ENCODE assay signal across 16 cellular contexts in genomic region chr6:126797981-126798380, GRCh38.
"Had no signal": no experiment of that assay in that cellular context is flagged by ENCODE, and none has a peak within 500 bp of the region (broad histone marks: within the 10 kb centered on the region; RNA-seq: fewer than 3 reads in every experiment).

No MANE protein-coding gene starts in this region.

- H3K4me1 ChIP-seq: neural progenitor cell, pancreas, tibial artery, vagina had no signal

- H3K36me3 ChIP-seq: esophagus muscularis mucosa, neural progenitor cell, pancreas, tibial artery, vagina had no signal

- H3K27me3 ChIP-seq: esophagus muscularis mucosa, neural progenitor cell, pancreas, tibial artery, vagina had no signal

- H3K4me2 ChIP-seq: neural progenitor cell had no signal

- H3K36me3 Mint-ChIP-seq: activated naive CD4-positive, alpha-beta T cell treated with anti-CD3 and anti-CD28 coated beads, Interleukin-2, amount 10 ng/mL, durations not matched to agents 7 days and 5 days; neural progenitor cell; stimulated activated naive B cell treated with anti-CD40 and anti-IgM and Interleukin-4, amounts not matched to agents 10 μg/mL and 1 μg/mL and 100 μg/mL, for 72 hours had no signal

- H3K4me1 Mint-ChIP-seq: activated CD4-positive, alpha-beta memory T cell treated with anti-CD3 and anti-CD28 coated beads, Interleukin-2, amount 10 ng/mL, durations not matched to agents 7 days and 5 days; activated naive CD4-positive, alpha-beta T cell treated with anti-CD3 and anti-CD28 coated beads, Interleukin-2, amount 10 ng/mL, durations not matched to agents 7 days and 5 days; stimulated activated naive B cell treated with anti-CD40 and anti-IgM and Interleukin-4, amounts not matched to agents 10 μg/mL and 1 μg/mL and 100 μg/mL, for 72 hours; T-helper 17 cell had no signal

- H3K4me3 ChIP-seq: coronary artery, esophagus muscularis mucosa, lung, neural progenitor cell, pancreas, tibial artery, vagina had no signal

- H3K27ac Mint-ChIP-seq: activated CD4-positive, alpha-beta memory T cell treated with anti-CD3 and anti-CD28 coated beads, Interleukin-2, amount 10 ng/mL, durations not matched to agents 7 days and 5 days; activated naive CD4-positive, alpha-beta T cell treated with anti-CD3 and anti-CD28 coated beads, Interleukin-2, amount 10 ng/mL, durations not matched to agents 7 days and 5 days; activated T-cell treated with anti-CD3 and anti-CD28 coated beads, Interleukin-2, amount 50 U/mL, for 24 hours; neural progenitor cell; stimulated activated naive B cell treated with anti-CD40 and anti-IgM and Interleukin-4, amounts not matched to agents 10 μg/mL and 1 μg/mL and 100 μg/mL, for 72 hours; T-helper 17 cell had no signal

- H3K9me3 ChIP-seq: esophagus muscularis mucosa, pancreas, tibial artery, vagina had no signal

- ATAC-seq: pancreas; stimulated activated naive B cell treated with anti-CD40 and anti-IgM and Interleukin-4, amounts not matched to agents 10 μg/mL and 1 μg/mL and 100 μg/mL, for 72 hours; T-helper 17 cell had no signal

- H3K9me3 Mint-ChIP-seq: activated CD4-positive, alpha-beta memory T cell treated with anti-CD3 and anti-CD28 coated beads, Interleukin-2, amount 10 ng/mL, durations not matched to agents 7 days and 5 days; activated naive CD4-positive, alpha-beta T cell treated with anti-CD3 and anti-CD28 coated beads, Interleukin-2, amount 10 ng/mL, durations not matched to agents 7 days and 5 days; activated T-cell treated with anti-CD3 and anti-CD28 coated beads, Interleukin-2, amount 50 U/mL, for 24 hours; neural progenitor cell; stimulated activated naive B cell treated with anti-CD40 and anti-IgM and Interleukin-4, amounts not matched to agents 10 μg/mL and 1 μg/mL and 100 μg/mL, for 72 hours had no signal

- H2AFZ ChIP-seq: neural progenitor cell had no signal

- H3K9ac ChIP-seq: neural progenitor cell had no signal

- H3K27ac ChIP-seq: coronary artery, esophagus muscularis mucosa, neural progenitor cell, pancreas, tibial artery, vagina had no signal

- H3K4me3 Mint-ChIP-seq: activated CD4-positive, alpha-beta memory T cell treated with anti-CD3 and anti-CD28 coated beads, Interleukin-2, amount 10 ng/mL, durations not matched to agents 7 days and 5 days; activated naive CD4-positive, alpha-beta T cell treated with anti-CD3 and anti-CD28 coated beads, Interleukin-2, amount 10 ng/mL, durations not matched to agents 7 days and 5 days; activated T-cell treated with anti-CD3 and anti-CD28 coated beads, Interleukin-2, amount 50 U/mL, for 24 hours; neural progenitor cell; stimulated activated naive B cell treated with anti-CD40 and anti-IgM and Interleukin-4, amounts not matched to agents 10 μg/mL and 1 μg/mL and 100 μg/mL, for 72 hours; T-helper 17 cell had no signal

- H3K27me3 Mint-ChIP-seq: activated CD4-positive, alpha-beta memory T cell treated with anti-CD3 and anti-CD28 coated beads, Interleukin-2, amount 10 ng/mL, durations not matched to agents 7 days and 5 days; activated naive CD4-positive, alpha-beta T cell treated with anti-CD3 and anti-CD28 coated beads, Interleukin-2, amount 10 ng/mL, durations not matched to agents 7 days and 5 days; activated T-cell treated with anti-CD3 and anti-CD28 coated beads, Interleukin-2, amount 50 U/mL, for 24 hours; stimulated activated naive B cell treated with anti-CD40 and anti-IgM and Interleukin-4, amounts not matched to agents 10 μg/mL and 1 μg/mL and 100 μg/mL, for 72 hours had no signal

- DNase-seq: activated CD4-positive, alpha-beta memory T cell treated with anti-CD3 and anti-CD28 coated beads, Interleukin-2, amount 10 ng/mL, durations not matched to agents 7 days and 5 days; activated CD4-positive, alpha-beta T cell treated with anti-CD3 and anti-CD28 coated beads for 4 hours; activated naive CD4-positive, alpha-beta T cell treated with anti-CD3 and anti-CD28 coated beads, Interleukin-2, amount 10 ng/mL, durations not matched to agents 7 days and 5 days; activated T-cell treated with anti-CD3 and anti-CD28 coated beads, Interleukin-2, amount 50 U/mL, for 24 hours; islet precursor cell; midbrain; pancreas; stimulated activated CD4-positive, alpha-beta T cell treated with anti-CD3 and anti-CD28 coated beads, Interleukin-2, amount 100 ng/mL, for 48 hours; stimulated activated naive B cell treated with anti-CD40 and anti-IgM and Interleukin-4, amounts not matched to agents 10 μg/mL and 1 μg/mL and 100 μg/mL, for 72 hours; T-helper 17 cell; tibial artery had no signal
